In genomic region chr10:37434091-37434490, GRCh38 we compare ENCODE assay signal across 15 cellular contexts.
DNase-seq lines count a peak whose midpoint lies in the region; ATAC-seq and TF ChIP-seq lines count a peak whose summit lies in the region.
"Had no signal": no experiment of that assay in that cellular context is flagged by ENCODE, and none has a peak within 500 bp of the region (broad histone marks: within the 10 kb centered on the region; RNA-seq: fewer than 3 reads in every experiment).

No MANE protein-coding gene starts in this region.

- H3K9ac ChIP-seq in OCI-LY1 (ENCODE audit: low read length) (no peak overlapping the region), endodermal cell (ENCODE audit: extremely low read depth, low read length, poor library complexity, severe bottlenecking) (no peak overlapping the region)

- H3K4me3 Mint-ChIP-seq in endodermal cell: no peak overlapping the region
- H3K4me3 Mint-ChIP-seq: stimulated activated naive CD8-positive, alpha-beta T cell treated with anti-CD3 and anti-CD28 coated beads, Interleukin-15, amount 100 ng/mL, for 72 hours had no signal

- no peaks in the 10 kb centered on the region for H3K9me2 ChIP-seq in OCI-LY1 (ENCODE audit: low read depth, low read length)

- H3K36me3 Mint-ChIP-seq in endodermal cell (ENCODE audit: low read depth): no peaks in the 10 kb centered on the region

- H3K9me3 ChIP-seq in OCI-LY1 (ENCODE audit: low read length) (no peaks in the 10 kb centered on the region), endodermal cell (ENCODE audit: control insufficient read depth, low read length) (peaks cover 81% of the 10 kb centered on the region)
- H3K9me3 ChIP-seq: right atrium auricular region had no signal

- H3K4me1 ChIP-seq in OCI-LY1 (ENCODE audit: insufficient read depth, low read length, severe bottlenecking): no peaks in the 10 kb centered on the region
- no peaks in the 10 kb centered on the region for H3K4me1 ChIP-seq in endodermal cell (ENCODE audit: control insufficient read depth, insufficient read depth, low read length)

- H4K20me1 ChIP-seq in OCI-LY1 (ENCODE audit: insufficient read depth, low read length): no peaks in the 10 kb centered on the region

- H3K27me3 Mint-ChIP-seq in endodermal cell (ENCODE audit: insufficient read depth): no peaks in the 10 kb centered on the region
- H3K27me3 Mint-ChIP-seq: stimulated activated naive CD8-positive, alpha-beta T cell treated with anti-CD3 and anti-CD28 coated beads, Interleukin-15, amount 100 ng/mL, for 72 hours had no signal

- no peak overlapping the region for H3K4me3 ChIP-seq in OCI-LY1 (ENCODE audit: low read depth, low read length, poor library complexity, severe bottlenecking)
- no peak overlapping the region for H3K4me3 ChIP-seq in endodermal cell (ENCODE audit: low read length)
- H3K4me3 ChIP-seq: right atrium auricular region had no signal

- H3K36me3 ChIP-seq in OCI-LY1 (ENCODE audit: insufficient read depth, low read length) (no peaks in the 10 kb centered on the region), endodermal cell (ENCODE audit: control insufficient read depth, insufficient read depth, low read length) (no peaks in the 10 kb centered on the region)
- H3K36me3 ChIP-seq: right atrium auricular region had no signal

- no peaks in the 10 kb centered on the region for H3K27me3 ChIP-seq in OCI-LY1 (ENCODE audit: insufficient read depth, low read length)
- no peaks in the 10 kb centered on the region for H3K27me3 ChIP-seq in endodermal cell (ENCODE audit: control insufficient read depth, insufficient read depth, low read length, poor library complexity, severe bottlenecking)
- H3K27me3 ChIP-seq: right atrium auricular region had no signal

- WGBS in endodermal cell (ENCODE audit: insufficient coverage in 1 of 2, insufficient read length in 1 of 2), 2 experiments: 69% methylated on average over 1 of the region's 2 CpGs; no CpG with 5 or more reads in 1 of the 2 experiments

- DNase-seq in ELR (ENCODE audit: low read depth): peak; percentile 2
- DNase-seq in endodermal cell: no peak
- DNase-seq in NCI-H774 (lab: John Stamatoyannopoulos, UW): no peak
- no peak for DNase-seq in foreskin melanocyte
- no peak for DNase-seq in DMS79 treated with DMSO at 0.1 percent for 48 hours (lab: John Stamatoyannopoulos, UW)
- DNase-seq: activated CD4-positive, CD25-positive, alpha-beta regulatory T cell treated with anti-CD3 and anti-CD28 coated beads, Interleukin-2, amount 50 U/mL, for 72 hours; activated T-cell treated with anti-CD3 and anti-CD28 coated beads, Interleukin-2, amount 50 U/mL, for 48 hours; anterior cingulate cortex; C1 segment of cervical spinal cord; NCI-H2227 treated with DMSO at 0.1 percent for 48 hours; stimulated activated naive CD8-positive, alpha-beta T cell treated with anti-CD3 and anti-CD28 coated beads, Interleukin-15, amount 100 ng/mL, for 72 hours had no signal

- ATAC-seq in GM19035 (IDR thresholded peaks at IDR 0.05; ENCODE audit: unreplicated experiment): no peak
- ATAC-seq: stimulated activated naive CD8-positive, alpha-beta T cell treated with anti-CD3 and anti-CD28 coated beads, Interleukin-15, amount 100 ng/mL, for 72 hours had no signal

- peaks cover 82% of the 10 kb centered on the region for H3K9me3 Mint-ChIP-seq in endodermal cell

- no peak overlapping the region for H2AFZ ChIP-seq in OCI-LY1 (ENCODE audit: low read length)

- H3K27ac Mint-ChIP-seq in endodermal cell: no peak overlapping the region
- H3K27ac Mint-ChIP-seq: stimulated activated naive CD8-positive, alpha-beta T cell treated with anti-CD3 and anti-CD28 coated beads, Interleukin-15, amount 100 ng/mL, for 72 hours had no signal

- H3K4me1 Mint-ChIP-seq in endodermal cell: no peaks in the 10 kb centered on the region
- H3K4me1 Mint-ChIP-seq: stimulated activated naive CD8-positive, alpha-beta T cell treated with anti-CD3 and anti-CD28 coated beads, Interleukin-15, amount 100 ng/mL, for 72 hours had no signal

- no peaks in the 10 kb centered on the region for H3K79me2 ChIP-seq in OCI-LY1 (ENCODE audit: insufficient read depth, low read length)

- H3F3A ChIP-seq in OCI-LY1 (ENCODE audit: insufficient read depth, low read length): no peaks in the 10 kb centered on the region

- no peak overlapping the region for H3K4me2 ChIP-seq in OCI-LY1 (ENCODE audit: low read length)

- TF ChIP-seq CTCF in 22Rv1 (IDR thresholded peaks at IDR 0.05) (peak; percentile 34), OCI-LY1 (IDR thresholded peaks at IDR 0.05; ENCODE audit: low read length) (peak; percentile 28; the same call in 1 of the 2 replicates), endodermal cell (conservative IDR thresholded peaks at IDR 0.05) (peak; percentile 32)

- H3K27ac ChIP-seq in 22Rv1: no peak overlapping the region
- no peak overlapping the region for H3K27ac ChIP-seq in OCI-LY1 (ENCODE audit: low read depth, low read length, poor library complexity, severe bottlenecking)
- H3K27ac ChIP-seq in endodermal cell (ENCODE audit: low read depth, low read length): no peak overlapping the region
- H3K27ac ChIP-seq: right atrium auricular region had no signal
